ENCODE assay signal across 24 cellular contexts in genomic region chr11:118649941-118650340, GRCh38. TPM values are rescaled to one million over a fixed set of nuclear protein-coding genes. Genes with fewer than 3 reads are reported as not detected.
"Had no signal": no experiment of that assay in that cellular context is flagged by ENCODE, and none has a peak within 500 bp of the region (broad histone marks: within the 10 kb centered on the region; RNA-seq: fewer than 3 reads in every experiment).

No MANE protein-coding gene starts in this region.

- DNase-seq: activated CD4-positive, alpha-beta memory T cell treated with anti-CD3 and anti-CD28 coated beads for 36 hours; activated CD4-positive, alpha-beta T cell treated with anti-CD3 and anti-CD28 coated beads for 4 hours; activated CD4-positive, CD25-positive, alpha-beta regulatory T cell; activated effector memory CD4-positive, alpha-beta T cell treated with Interleukin-2 at 50 U/mL for 16 hours; activated naive CD4-positive, alpha-beta T cell treated with anti-CD3 and anti-CD28 coated beads for 36 hours; activated naive CD8-positive, alpha-beta T cell treated with anti-CD3 and anti-CD28 coated beads, Interleukin-2, amount 10 ng/mL, durations not matched to agents 7 days and 5 days; activated T-cell treated with anti-CD3 and anti-CD28 coated beads, Interleukin-2, amount 50 U/mL, for 72 hours; amygdala; dermis blood vessel endothelial cell; effector memory CD4-positive, alpha-beta T cell; foreskin melanocyte; hippocampal formation; naive thymus-derived CD4-positive, alpha-beta T cell; retina; stimulated activated CD4-positive, alpha-beta T cell treated with anti-CD3 and anti-CD28 coated beads, Interleukin-4, amount 100 ng/mL, for 4 hours; stimulated activated naive CD8-positive, alpha-beta T cell treated with anti-CD3 and anti-CD28 coated beads, Interleukin-15, Interleukin-2, amounts not matched to agents 100 U/mL and 50 U/mL, for 24 hours; substantia nigra; thyroid gland had no signal

- ATAC-seq: activated T-cell treated with anti-CD3 and anti-CD28 coated beads, Interleukin-2, amount 50 U/mL, for 72 hours; body of pancreas; naive thymus-derived CD4-positive, alpha-beta T cell; stimulated activated naive CD8-positive, alpha-beta T cell treated with anti-CD3 and anti-CD28 coated beads, Interleukin-15, Interleukin-2, amounts not matched to agents 100 U/mL and 50 U/mL, for 24 hours had no signal

- H3K4me3 ChIP-seq: body of pancreas, cardiac muscle cell, lung, thyroid gland had no signal

- H3K9me3 ChIP-seq: body of pancreas, thyroid gland had no signal

- H3K4me1 ChIP-seq: body of pancreas, thyroid gland had no signal

- H3K27ac ChIP-seq: body of pancreas, cardiac muscle cell, thyroid gland had no signal

RNA-seq across cellular contexts. Expression of gene TREH, which starts 29.5 kb away (rescaled TPM):
- total RNA-seq: activated CD4-positive, alpha-beta memory T cell treated with anti-CD3 and anti-CD28 coated beads for 36 hours; activated naive CD4-positive, alpha-beta T cell treated with anti-CD3 and anti-CD28 coated beads for 36 hours; activated naive CD8-positive, alpha-beta T cell treated with anti-CD3 and anti-CD28 coated beads, Interleukin-2, amount 10 ng/mL, durations not matched to agents 7 days and 5 days; activated T-cell treated with anti-CD3 and anti-CD28 coated beads, Interleukin-2, amount 50 U/mL, for 72 hours; cardiac muscle cell; dermis blood vessel endothelial cell; mesenteric fat pad; naive thymus-derived CD4-positive, alpha-beta T cell; osteoblast; progenitor cell of endocrine pancreas; thyroid gland had no signal
- polyA plus RNA-seq: naive thymus-derived CD4-positive, alpha-beta T cell had no signal
